In the genomic region with DNA sequence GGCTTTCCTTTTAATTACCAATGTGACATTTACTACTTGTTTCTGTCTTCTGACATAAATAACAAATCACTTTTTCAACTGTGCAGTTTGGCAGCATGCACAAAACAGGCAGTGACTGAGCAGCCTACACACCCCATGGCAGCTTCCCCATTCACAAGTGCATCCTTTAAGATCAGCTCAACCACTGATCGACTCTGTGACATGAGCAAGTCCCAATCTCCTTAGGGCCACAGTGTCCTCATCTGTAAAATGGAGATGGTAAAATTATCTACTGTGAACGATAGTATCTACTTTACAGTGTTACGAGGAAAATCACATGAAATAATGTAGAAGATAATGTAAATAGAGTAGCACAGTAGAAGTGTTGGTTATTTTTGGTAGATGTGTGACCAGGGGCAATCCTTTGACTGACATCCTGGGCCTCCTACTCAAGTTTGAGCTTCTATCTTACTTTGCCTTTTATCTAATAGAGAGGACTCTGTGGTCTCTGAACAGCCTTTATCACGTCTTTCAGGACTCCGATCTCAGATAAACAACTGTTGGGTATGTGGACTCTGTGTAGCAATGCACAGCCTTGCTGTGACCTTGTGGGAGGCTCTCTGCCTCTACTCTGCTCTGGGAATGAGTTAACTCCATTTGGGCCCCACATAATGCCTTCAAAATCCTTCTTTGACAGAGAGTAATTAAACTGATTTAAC, we compare ENCODE assay signal across 1 cellular context.
TF ChIP-seq lines count a peak whose summit lies in the region.

No MANE protein-coding gene starts in this region.

TF ChIP-seq in WTC11, 78 proteins besides CTCF, POLR2A, EP300 and RAD21 (continued from another document):
- TF ChIP-seq, protein P1, sequence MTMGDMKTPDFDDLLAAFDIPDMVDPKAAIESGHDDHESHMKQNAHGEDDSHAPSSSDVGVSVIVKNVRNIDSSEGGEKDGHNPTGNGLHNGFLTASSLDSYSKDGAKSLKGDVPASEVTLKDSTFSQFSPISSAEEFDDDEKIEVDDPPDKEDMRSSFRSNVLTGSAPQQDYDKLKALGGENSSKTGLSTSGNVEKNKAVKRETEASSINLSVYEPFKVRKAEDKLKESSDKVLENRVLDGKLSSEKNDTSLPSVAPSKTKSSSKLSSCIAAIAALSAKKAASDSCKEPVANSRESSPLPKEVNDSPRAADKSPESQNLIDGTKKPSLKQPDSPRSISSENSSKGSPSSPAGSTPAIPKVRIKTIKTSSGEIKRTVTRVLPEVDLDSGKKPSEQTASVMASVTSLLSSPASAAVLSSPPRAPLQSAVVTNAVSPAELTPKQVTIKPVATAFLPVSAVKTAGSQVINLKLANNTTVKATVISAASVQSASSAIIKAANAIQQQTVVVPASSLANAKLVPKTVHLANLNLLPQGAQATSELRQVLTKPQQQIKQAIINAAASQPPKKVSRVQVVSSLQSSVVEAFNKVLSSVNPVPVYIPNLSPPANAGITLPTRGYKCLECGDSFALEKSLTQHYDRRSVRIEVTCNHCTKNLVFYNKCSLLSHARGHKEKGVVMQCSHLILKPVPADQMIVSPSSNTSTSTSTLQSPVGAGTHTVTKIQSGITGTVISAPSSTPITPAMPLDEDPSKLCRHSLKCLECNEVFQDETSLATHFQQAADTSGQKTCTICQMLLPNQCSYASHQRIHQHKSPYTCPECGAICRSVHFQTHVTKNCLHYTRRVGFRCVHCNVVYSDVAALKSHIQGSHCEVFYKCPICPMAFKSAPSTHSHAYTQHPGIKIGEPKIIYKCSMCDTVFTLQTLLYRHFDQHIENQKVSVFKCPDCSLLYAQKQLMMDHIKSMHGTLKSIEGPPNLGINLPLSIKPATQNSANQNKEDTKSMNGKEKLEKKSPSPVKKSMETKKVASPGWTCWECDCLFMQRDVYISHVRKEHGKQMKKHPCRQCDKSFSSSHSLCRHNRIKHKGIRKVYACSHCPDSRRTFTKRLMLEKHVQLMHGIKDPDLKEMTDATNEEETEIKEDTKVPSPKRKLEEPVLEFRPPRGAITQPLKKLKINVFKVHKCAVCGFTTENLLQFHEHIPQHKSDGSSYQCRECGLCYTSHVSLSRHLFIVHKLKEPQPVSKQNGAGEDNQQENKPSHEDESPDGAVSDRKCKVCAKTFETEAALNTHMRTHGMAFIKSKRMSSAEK (CRISPR knock-in tag; IDR thresholded peaks at IDR 0.05; ENCODE audit: borderline replicate concordance), result no peak
- TF ChIP-seq, protein P2, sequence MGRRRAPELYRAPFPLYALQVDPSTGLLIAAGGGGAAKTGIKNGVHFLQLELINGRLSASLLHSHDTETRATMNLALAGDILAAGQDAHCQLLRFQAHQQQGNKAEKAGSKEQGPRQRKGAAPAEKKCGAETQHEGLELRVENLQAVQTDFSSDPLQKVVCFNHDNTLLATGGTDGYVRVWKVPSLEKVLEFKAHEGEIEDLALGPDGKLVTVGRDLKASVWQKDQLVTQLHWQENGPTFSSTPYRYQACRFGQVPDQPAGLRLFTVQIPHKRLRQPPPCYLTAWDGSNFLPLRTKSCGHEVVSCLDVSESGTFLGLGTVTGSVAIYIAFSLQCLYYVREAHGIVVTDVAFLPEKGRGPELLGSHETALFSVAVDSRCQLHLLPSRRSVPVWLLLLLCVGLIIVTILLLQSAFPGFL (CRISPR knock-in tag; IDR thresholded peaks at IDR 0.05; ENCODE audit: borderline replicate concordance), result no peak
- TF ChIP-seq ZNF219 (CRISPR knock-in tag; IDR thresholded peaks at IDR 0.05; ENCODE audit: borderline replicate concordance), result no peak
- TF ChIP-seq, protein P3, sequence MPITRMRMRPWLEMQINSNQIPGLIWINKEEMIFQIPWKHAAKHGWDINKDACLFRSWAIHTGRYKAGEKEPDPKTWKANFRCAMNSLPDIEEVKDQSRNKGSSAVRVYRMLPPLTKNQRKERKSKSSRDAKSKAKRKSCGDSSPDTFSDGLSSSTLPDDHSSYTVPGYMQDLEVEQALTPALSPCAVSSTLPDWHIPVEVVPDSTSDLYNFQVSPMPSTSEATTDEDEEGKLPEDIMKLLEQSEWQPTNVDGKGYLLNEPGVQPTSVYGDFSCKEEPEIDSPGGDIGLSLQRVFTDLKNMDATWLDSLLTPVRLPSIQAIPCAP (CRISPR knock-in tag; IDR thresholded peaks at IDR 0.05), result no peak
- no peak for TF ChIP-seq TP53 (CRISPR knock-in tag; IDR thresholded peaks at IDR 0.05)
- no peak for TF ChIP-seq TEAD1 (CRISPR knock-in tag; IDR thresholded peaks at IDR 0.05)
- no peak for TF ChIP-seq ESRRA (CRISPR knock-in tag; IDR thresholded peaks at IDR 0.05; ENCODE audit: borderline replicate concordance)
- TF ChIP-seq IRF2 (CRISPR knock-in tag; IDR thresholded peaks at IDR 0.05; ENCODE audit: borderline replicate concordance, low read depth), result no peak
- no peak for TF ChIP-seq RELA (CRISPR knock-in tag; IDR thresholded peaks at IDR 0.05; ENCODE audit: borderline replicate concordance)
- TF ChIP-seq, protein P4, sequence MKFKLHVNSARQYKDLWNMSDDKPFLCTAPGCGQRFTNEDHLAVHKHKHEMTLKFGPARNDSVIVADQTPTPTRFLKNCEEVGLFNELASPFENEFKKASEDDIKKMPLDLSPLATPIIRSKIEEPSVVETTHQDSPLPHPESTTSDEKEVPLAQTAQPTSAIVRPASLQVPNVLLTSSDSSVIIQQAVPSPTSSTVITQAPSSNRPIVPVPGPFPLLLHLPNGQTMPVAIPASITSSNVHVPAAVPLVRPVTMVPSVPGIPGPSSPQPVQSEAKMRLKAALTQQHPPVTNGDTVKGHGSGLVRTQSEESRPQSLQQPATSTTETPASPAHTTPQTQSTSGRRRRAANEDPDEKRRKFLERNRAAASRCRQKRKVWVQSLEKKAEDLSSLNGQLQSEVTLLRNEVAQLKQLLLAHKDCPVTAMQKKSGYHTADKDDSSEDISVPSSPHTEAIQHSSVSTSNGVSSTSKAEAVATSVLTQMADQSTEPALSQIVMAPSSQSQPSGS (CRISPR knock-in tag; IDR thresholded peaks at IDR 0.05; ENCODE audit: borderline replicate concordance, low read depth), result no peak
- TF ChIP-seq, protein P5, sequence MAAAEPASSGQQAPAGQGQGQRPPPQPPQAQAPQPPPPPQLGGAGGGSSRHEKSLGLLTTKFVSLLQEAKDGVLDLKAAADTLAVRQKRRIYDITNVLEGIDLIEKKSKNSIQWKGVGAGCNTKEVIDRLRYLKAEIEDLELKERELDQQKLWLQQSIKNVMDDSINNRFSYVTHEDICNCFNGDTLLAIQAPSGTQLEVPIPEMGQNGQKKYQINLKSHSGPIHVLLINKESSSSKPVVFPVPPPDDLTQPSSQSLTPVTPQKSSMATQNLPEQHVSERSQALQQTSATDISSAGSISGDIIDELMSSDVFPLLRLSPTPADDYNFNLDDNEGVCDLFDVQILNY (CRISPR knock-in tag; IDR thresholded peaks at IDR 0.05), result no peak
- TF ChIP-seq, protein P6, sequence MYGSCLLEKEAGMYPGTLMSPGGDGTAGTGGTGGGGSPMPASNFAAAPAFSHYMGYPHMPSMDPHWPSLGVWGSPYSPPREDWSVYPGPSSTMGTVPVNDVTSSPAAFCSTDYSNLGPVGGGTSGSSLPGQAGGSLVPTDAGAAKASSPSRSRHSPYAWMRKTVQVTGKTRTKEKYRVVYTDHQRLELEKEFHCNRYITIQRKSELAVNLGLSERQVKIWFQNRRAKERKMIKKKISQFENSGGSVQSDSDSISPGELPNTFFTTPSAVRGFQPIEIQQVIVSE (CRISPR knock-in tag; IDR thresholded peaks at IDR 0.05; ENCODE audit: borderline replicate concordance), result no peak
- TF ChIP-seq, protein P7, sequence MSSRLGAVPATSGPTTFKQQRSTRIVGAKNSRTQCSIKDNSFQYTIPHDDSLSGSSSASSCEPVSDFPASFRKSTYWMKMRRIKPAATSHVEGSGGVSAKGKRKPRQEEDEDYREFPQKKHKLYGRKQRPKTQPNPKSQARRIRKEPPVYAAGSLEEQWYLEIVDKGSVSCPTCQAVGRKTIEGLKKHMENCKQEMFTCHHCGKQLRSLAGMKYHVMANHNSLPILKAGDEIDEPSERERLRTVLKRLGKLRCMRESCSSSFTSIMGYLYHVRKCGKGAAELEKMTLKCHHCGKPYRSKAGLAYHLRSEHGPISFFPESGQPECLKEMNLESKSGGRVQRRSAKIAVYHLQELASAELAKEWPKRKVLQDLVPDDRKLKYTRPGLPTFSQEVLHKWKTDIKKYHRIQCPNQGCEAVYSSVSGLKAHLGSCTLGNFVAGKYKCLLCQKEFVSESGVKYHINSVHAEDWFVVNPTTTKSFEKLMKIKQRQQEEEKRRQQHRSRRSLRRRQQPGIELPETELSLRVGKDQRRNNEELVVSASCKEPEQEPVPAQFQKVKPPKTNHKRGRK (CRISPR knock-in tag; IDR thresholded peaks at IDR 0.05; ENCODE audit: borderline replicate concordance), result no peak
